Comparison of ENCODE assay signal across 8 cellular contexts in genomic region chr17:78358538-78359215, GRCh38. TPM values are rescaled to one million over a fixed set of nuclear protein-coding genes. Genes with fewer than 3 reads are reported as not detected.
DNase-seq lines count a peak whose midpoint lies in the region; ATAC-seq and TF ChIP-seq lines count a peak whose summit lies in the region.

No MANE protein-coding gene starts in this region.

- in situ Hi-C loops in G401 (cut with HindIII; ENCODE audit: low sequenced_read_pairs) = no loop called here

- CTCF ChIA-PET in CD4-positive, alpha-beta T cell (lab: Charles Lee) = no interaction called here

- peaks cover 38% of the 10 kb centered on the region for H3K36me3 Mint-ChIP-seq in CD4-positive, alpha-beta T cell (ENCODE audit: low read depth)

- POLR2A ChIA-PET in CD4-positive, alpha-beta T cell (lab: Charles Lee) = interaction anchor here (1.0 to 4.6 kb wide), 9 partner anchors 23 to 231 kb away, joined by 3 to 29 read pairs (median 4); no protein-coding TSS in a partner anchor

- H3K27me3 ChIP-seq in CD4-positive, alpha-beta T cell (ENCODE audit: control insufficient read depth, insufficient read depth, low read length) = no peaks in the 10 kb centered on the region
- H3K27me3 ChIP-seq in muscle layer of colon (ENCODE audit: control insufficient read depth in 1 of 2, insufficient read depth in 2 of 2, low read length in 2 of 2) = no peaks in the 10 kb centered on the region

- intact Hi-C loops in CD4-positive, alpha-beta T cell (cut with DNase I, micrococcal nuclease) = loop anchor here in 1 of 2 experiments (5.0 kb wide), 1 partner anchor 231 kb away; the partner anchor contains the start of gene TMC6

- peaks cover 60% of the 10 kb centered on the region for H3K4me1 Mint-ChIP-seq in CD4-positive, alpha-beta T cell (ENCODE audit: low read depth)

- H3K27me3 Mint-ChIP-seq in CD4-positive, alpha-beta T cell = no peaks in the 10 kb centered on the region

- peak overlapping the region; percentile 81 for H3K27ac ChIP-seq in CD4-positive, alpha-beta T cell (ENCODE audit: low read depth, low read length)
- peak overlapping the region; percentile 87 for H3K27ac ChIP-seq in muscle layer of colon (ENCODE audit: low read depth, low read length)

- H3K9me3 Mint-ChIP-seq in CD4-positive, alpha-beta T cell = no peaks in the 10 kb centered on the region

- H3K4me3 ChIP-seq in muscle layer of colon (ENCODE audit: low read depth in 1 of 2, low read length in 2 of 2) = peak overlapping the region; percentile 73 to 86

- no peak for DNase-seq in CD4-positive, alpha-beta T cell
- DNase-seq in NCI-H748 treated with DMSO at 0.1 percent for 48 hours (lab: John Stamatoyannopoulos, UW) (peak; percentile 11), dermis blood vessel endothelial cell (peak; percentile 70), G401 (ENCODE audit: low spot score) (no peak)

- peak overlapping the region; percentile 97 for H3K27ac Mint-ChIP-seq in CD4-positive, alpha-beta T cell

- TF ChIP-seq CTCF in CD4-positive, alpha-beta T cell (IDR thresholded peaks at IDR 0.05) = no peak

- peaks cover 15% of the 10 kb centered on the region for H3K36me3 ChIP-seq in muscle layer of colon (ENCODE audit: insufficient read depth, low read length)

- H3K4me3 Mint-ChIP-seq in CD4-positive, alpha-beta T cell = peak overlapping the region; percentile 87

- peak overlapping the region; percentile 30 for H3K9ac ChIP-seq in muscle layer of colon (ENCODE audit: low read length)

- no peaks in the 10 kb centered on the region for H3K9me3 ChIP-seq in CD4-positive, alpha-beta T cell (ENCODE audit: control insufficient read depth, low read length)
- no peaks in the 10 kb centered on the region for H3K9me3 ChIP-seq in muscle layer of colon (ENCODE audit: low read length)

- peaks cover 28% of the 10 kb centered on the region for H3K4me1 ChIP-seq in muscle layer of colon (ENCODE audit: insufficient read depth, low read length)

- ATAC-seq in CD4-positive, alpha-beta T cell (ENCODE audit: poor library complexity) = no peak
- ATAC-seq in HG03139 (IDR thresholded peaks at IDR 0.05; ENCODE audit: unreplicated experiment) = no peak
- ATAC-seq in HG03108 (IDR thresholded peaks at IDR 0.05; ENCODE audit: unreplicated experiment) = no peak
- no peak for ATAC-seq in HG02678 (IDR thresholded peaks at IDR 0.05; ENCODE audit: unreplicated experiment)

RNA-seq across cellular contexts. Expression of gene SOCS3, which starts 1.2 kb away (rescaled TPM):
- 100 to 1,000 TPM; 414 to 427 TPM for total RNA-seq in CD4-positive, alpha-beta T cell
- total RNA-seq in dermis blood vessel endothelial cell = 46.4 and 130 TPM in 2 replicates
- 72.7 and 90.1 TPM in 2 replicates for total RNA-seq in G401 (2014; rRNA removed; shearing (Covaris generic))

RNA-seq across cellular contexts. Expression of gene PGS1, which starts 19.8 kb away (rescaled TPM):
- total RNA-seq in CD4-positive, alpha-beta T cell = 10 to 100 TPM; 40.9 to 45.3 TPM
- 38.1 and 66.9 TPM in 2 replicates for total RNA-seq in dermis blood vessel endothelial cell
- total RNA-seq in G401 (2014; rRNA removed; shearing (Covaris generic)) = 16.3 and 43.0 TPM in 2 replicates

Comparison
In these comparisons a context has a peak if more than half of its experiments do, and no peak if none do; other contexts are left out.
1. DNase-seq: peak in NCI-H748 treated with DMSO at 0.1 percent for 48 hours (single experiment) and dermis blood vessel endothelial cell (single experiment); none in CD4-positive, alpha-beta T cell (0 of 10) and G401 (single experiment).